1 cellular context compared by ENCODE assay signal in genomic region chr1:66752000-66752592, GRCh38.
TF ChIP-seq lines count a peak whose summit lies in the region.

A gene with protein sequence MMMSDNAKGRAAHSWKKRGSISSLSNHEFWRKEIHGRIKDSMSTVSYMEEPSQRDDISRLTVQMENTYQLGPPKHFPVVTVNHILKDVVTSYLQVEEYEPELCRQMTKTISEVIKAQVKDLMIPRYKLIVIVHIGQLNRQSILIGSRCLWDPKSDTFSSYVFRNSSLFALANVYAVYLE (plus strand): TSS chr1:66752459. CDS start chr1:66754659, 2,200 bp downstream.

TF ChIP-seq in H1, 55 proteins besides CTCF, POLR2A, EP300 and RAD21 (continued from another document):
- TF ChIP-seq NANOG (IDR thresholded peaks at IDR 0.05; ENCODE audit: insufficient read depth, low read depth, low read length, poor library complexity, severe bottlenecking) (no peak), RFX5 (IDR thresholded peaks at IDR 0.05; ENCODE audit: borderline replicate concordance, low read depth, low read length) (no peak), TBP (IDR thresholded peaks at IDR 0.05; ENCODE audit: low read depth, low read length) (0 out of 2 replicates have a peak, but pooled peaks have one; percentile 39), GABPA (IDR thresholded peaks at IDR 0.05; ENCODE audit: borderline replicate concordance, insufficient read depth, low read length) (no peak), TEAD4 (IDR thresholded peaks at IDR 0.05; ENCODE audit: low read depth, low read length) (peak; percentile 68), EZH2 (IDR thresholded peaks at IDR 0.05; ENCODE audit: low read depth, low read length, severe bottlenecking) (peak; percentile 51), CEBPB (IDR thresholded peaks at IDR 0.05; ENCODE audit: low read depth, low read length) (no peak), TAF7 (optimal IDR thresholded peaks at IDR 0.05; ENCODE audit: borderline replicate concordance, low read depth, low read length) (peak; percentile 30), SRF (IDR thresholded peaks at IDR 0.05; ENCODE audit: low read depth, low read length) (no peak), EGR1 (IDR thresholded peaks at IDR 0.05; ENCODE audit: borderline replicate concordance, low read depth, low read length) (no peak), CBX8 (IDR thresholded peaks at IDR 0.05; ENCODE audit: borderline replicate concordance, low read depth, low read length) (no peak), PHF8 (conservative IDR thresholded peaks at IDR 0.05; ENCODE audit: low read depth, low read length) (0 out of 2 replicates have a peak, but pooled peaks have one; percentile 30), RBBP5 (IDR thresholded peaks at IDR 0.05; ENCODE audit: borderline replicate concordance, low read depth, low read length) (peak; percentile 77; the same call in 1 of the 2 replicates), YY1 (IDR thresholded peaks at IDR 0.05; ENCODE audit: low read depth, low read length) (no peak), KDM5A (IDR thresholded peaks at IDR 0.05; ENCODE audit: low read length) (no peak)
- TF ChIP-seq, protein P1, sequence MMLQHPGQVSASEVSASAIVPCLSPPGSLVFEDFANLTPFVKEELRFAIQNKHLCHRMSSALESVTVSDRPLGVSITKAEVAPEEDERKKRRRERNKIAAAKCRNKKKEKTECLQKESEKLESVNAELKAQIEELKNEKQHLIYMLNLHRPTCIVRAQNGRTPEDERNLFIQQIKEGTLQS (IDR thresholded peaks at IDR 0.05; ENCODE audit: insufficient read depth, low read depth, low read length): no peak
- TF ChIP-seq, protein P2, sequence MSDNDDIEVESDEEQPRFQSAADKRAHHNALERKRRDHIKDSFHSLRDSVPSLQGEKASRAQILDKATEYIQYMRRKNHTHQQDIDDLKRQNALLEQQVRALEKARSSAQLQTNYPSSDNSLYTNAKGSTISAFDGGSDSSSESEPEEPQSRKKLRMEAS (IDR thresholded peaks at IDR 0.05): peak; percentile 69
